ENCODE assay signal across 20 cellular contexts in the genomic region with DNA sequence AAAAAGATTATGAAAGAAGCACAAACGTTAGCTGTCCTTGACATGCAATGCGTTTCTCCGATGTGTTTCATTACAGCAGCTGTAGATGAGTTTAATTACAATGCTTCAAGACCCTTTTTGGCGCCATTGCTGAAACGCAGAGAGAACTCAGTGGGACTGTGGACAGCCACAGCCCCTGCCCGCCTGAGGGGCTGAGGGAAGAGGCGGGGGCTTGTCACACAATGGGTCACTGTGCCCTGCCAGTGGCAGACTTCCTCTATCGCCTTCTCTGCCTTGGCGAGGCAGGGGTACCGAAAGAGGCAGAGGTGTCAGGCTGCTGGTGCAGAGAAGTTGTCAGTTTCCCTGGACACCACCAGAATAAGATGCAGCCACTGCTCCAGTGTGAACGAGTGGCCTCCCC.
"Had no signal": no experiment of that assay in that cellular context is flagged by ENCODE, and none has a peak within 500 bp of the region (broad histone marks: within the 10 kb centered on the region; RNA-seq: fewer than 3 reads in every experiment).

No MANE protein-coding gene starts in this region.

- H3K27ac ChIP-seq: epithelial cell of prostate, esophagus muscularis mucosa, gastrocnemius medialis, heart right ventricle, spleen, upper lobe of right lung, vagina had no signal

- H3K27me3 ChIP-seq: esophagus muscularis mucosa, gastrocnemius medialis, spleen, tibial nerve, upper lobe of right lung, vagina had no signal

- H3K9me3 ChIP-seq: esophagus muscularis mucosa, gastrocnemius medialis, heart right ventricle, spleen, tibial nerve, upper lobe of right lung, vagina had no signal

- DNase-seq: effector memory CD8-positive, alpha-beta T cell; gastrocnemius medialis; heart right ventricle; hypothalamus; kidney glomerular epithelial cell; mesendoderm; naive B cell; spleen; stimulated activated CD4-positive, alpha-beta T cell treated with anti-CD3 and anti-CD28 coated beads, Interleukin-15, amount 100 ng/mL, for 24 hours; stimulated activated CD4-positive, alpha-beta T cell treated with anti-CD3 and anti-CD28 coated beads, Interleukin-1b, Interleukin-23, amount 100 ng/mL, for 48 hours; stimulated activated CD4-positive, alpha-beta T cell treated with anti-CD3 and anti-CD28 coated beads, Interleukin-4, amount 100 ng/mL, for 24 hours; upper lobe of right lung had no signal

- H3K36me3 Mint-ChIP-seq: naive B cell; stimulated activated memory B cell treated with anti-CD40 and anti-IgM and Interleukin-4, amounts not matched to agents 10 μg/mL and 1 μg/mL and 100 μg/mL, for 72 hours had no signal

- H3K27me3 Mint-ChIP-seq: effector memory CD8-positive, alpha-beta T cell; stimulated activated memory B cell treated with anti-CD40 and anti-IgM and Interleukin-4, amounts not matched to agents 10 μg/mL and 1 μg/mL and 100 μg/mL, for 72 hours; stimulated activated naive CD8-positive, alpha-beta T cell treated with anti-CD3 and anti-CD28 coated beads, Interleukin-15, Interleukin-2, amounts not matched to agents 100 ng/mL and 50 ng/mL, for 24 hours had no signal

- H3K4me3 ChIP-seq: esophagus muscularis mucosa, gastrocnemius medialis, heart right ventricle, spleen, upper lobe of right lung, vagina had no signal

- H3K4me1 ChIP-seq: gastrocnemius medialis, upper lobe of right lung, vagina had no signal

- H3K4me1 Mint-ChIP-seq: naive B cell; stimulated activated memory B cell treated with anti-CD40 and anti-IgM and Interleukin-4, amounts not matched to agents 10 μg/mL and 1 μg/mL and 100 μg/mL, for 72 hours had no signal

- ATAC-seq: effector memory CD8-positive, alpha-beta T cell; gastrocnemius medialis; heart right ventricle; sciatic nerve; stimulated activated memory B cell treated with anti-CD40 and anti-IgM and Interleukin-4, amounts not matched to agents 10 μg/mL and 1 μg/mL and 100 μg/mL, for 72 hours; upper lobe of right lung had no signal

- H3K9me3 Mint-ChIP-seq: nephron; stimulated activated memory B cell treated with anti-CD40 and anti-IgM and Interleukin-4, amounts not matched to agents 10 μg/mL and 1 μg/mL and 100 μg/mL, for 72 hours; stimulated activated naive CD8-positive, alpha-beta T cell treated with anti-CD3 and anti-CD28 coated beads, Interleukin-15, Interleukin-2, amounts not matched to agents 100 ng/mL and 50 ng/mL, for 24 hours had no signal

- H3K4me3 Mint-ChIP-seq: effector memory CD8-positive, alpha-beta T cell; naive B cell; nephron; stimulated activated memory B cell treated with anti-CD40 and anti-IgM and Interleukin-4, amounts not matched to agents 10 μg/mL and 1 μg/mL and 100 μg/mL, for 72 hours; stimulated activated naive CD8-positive, alpha-beta T cell treated with anti-CD3 and anti-CD28 coated beads, Interleukin-15, Interleukin-2, amounts not matched to agents 100 ng/mL and 50 ng/mL, for 24 hours had no signal

- H3K27ac Mint-ChIP-seq: effector memory CD8-positive, alpha-beta T cell; nephron; stimulated activated memory B cell treated with anti-CD40 and anti-IgM and Interleukin-4, amounts not matched to agents 10 μg/mL and 1 μg/mL and 100 μg/mL, for 72 hours; stimulated activated naive CD8-positive, alpha-beta T cell treated with anti-CD3 and anti-CD28 coated beads, Interleukin-15, Interleukin-2, amounts not matched to agents 100 ng/mL and 50 ng/mL, for 24 hours had no signal

- H3K36me3 ChIP-seq: esophagus muscularis mucosa, gastrocnemius medialis, heart right ventricle, spleen, tibial nerve, upper lobe of right lung, vagina had no signal
